In the genomic region with DNA sequence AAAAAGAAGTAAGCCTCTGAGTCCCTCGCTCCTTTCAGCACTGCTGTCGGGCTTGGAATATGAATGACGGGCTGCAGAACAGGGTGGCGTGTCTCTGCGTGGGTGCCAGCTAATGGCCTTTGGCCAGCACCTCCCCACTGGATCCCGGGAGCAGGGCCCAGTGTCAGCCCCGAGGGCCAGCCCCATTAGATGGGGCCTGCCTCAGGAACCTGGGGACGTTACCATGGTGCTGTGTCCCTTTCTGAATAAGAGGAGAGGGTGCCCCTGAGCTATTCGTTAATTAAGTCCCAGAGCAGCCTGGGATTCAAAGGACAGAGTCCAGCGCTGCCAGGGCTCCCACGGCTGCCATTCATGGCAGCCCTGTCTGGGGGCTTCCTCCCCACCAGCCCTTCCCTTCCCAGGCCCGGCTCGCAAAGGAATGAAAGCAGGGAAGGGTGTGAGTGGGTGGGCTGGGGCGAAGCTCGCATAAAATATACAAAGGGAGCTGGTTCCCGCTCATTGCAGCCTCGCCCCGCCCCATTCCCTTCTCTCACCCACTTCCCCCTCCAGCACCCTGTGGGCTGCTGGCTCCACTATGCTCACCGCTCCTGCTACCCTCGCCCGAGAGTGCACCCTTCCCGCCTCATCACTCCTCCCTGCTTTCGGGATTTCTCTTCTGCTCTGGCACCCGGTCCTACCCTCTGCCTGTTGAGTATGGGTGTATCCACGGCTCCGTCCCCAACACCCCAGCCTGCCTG, we compare ENCODE assay signal across 14 cellular contexts. TPM values are rescaled to one million over a fixed set of nuclear protein-coding genes. Genes with fewer than 3 reads are reported as not detected.
A peak's percentile ranks its signal among the peaks of the same experiment; 100 is the strongest.
DNase-seq lines count a peak whose midpoint lies in the region; ATAC-seq and TF ChIP-seq lines count a peak whose summit lies in the region.
"Had no signal": no experiment of that assay in that cellular context is flagged by ENCODE, and none has a peak within 500 bp of the region (broad histone marks: within the 10 kb centered on the region; RNA-seq: fewer than 3 reads in every experiment).

No MANE protein-coding gene starts in this region.

- H3K27me3 Mint-ChIP-seq in T-cell: no peaks in the 10 kb centered on the region
- H3K27me3 Mint-ChIP-seq: activated CD8-positive, alpha-beta T cell treated with anti-CD3 and anti-CD28 coated beads for 36 hours; natural killer cell treated with Interleukin-12 subunit alpha and Interleukin-12 subunit beta and Interleukin-15 and Interleukin-18, amount 100 ng/mL, for 72 hours had no signal

- H3K36me3 ChIP-seq in fibroblast of lung (ENCODE audit: control insufficient read depth, insufficient read depth, low read length) (no peaks in the 10 kb centered on the region), mucosa of stomach (ENCODE audit: control insufficient read depth, insufficient read depth, low read length) (no peaks in the 10 kb centered on the region)

- TF ChIP-seq CTCF in fibroblast of lung (conservative IDR thresholded peaks at IDR 0.05 in 1 of 2, IDR thresholded peaks at IDR 0.05 in 1 of 2; ENCODE audit: low read depth in 1 of 2, low read length in 2 of 2): no peak

- CTCF ChIA-PET in T-cell (lab: Charles Lee): no interaction called here

- peak overlapping the region; percentile 14 for H2AFZ ChIP-seq in fibroblast of lung (ENCODE audit: low read length)

- H3K9ac ChIP-seq in fibroblast of lung (ENCODE audit: insufficient read depth, low read length) (no peak overlapping the region), mucosa of stomach (ENCODE audit: low read length) (peak overlapping the region; percentile 17)

- H3K4me1 ChIP-seq in fibroblast of lung (ENCODE audit: control insufficient read depth, extremely low read depth, insufficient read depth, low read length): peaks cover 23% of the 10 kb centered on the region
- peaks cover 33% of the 10 kb centered on the region for H3K4me1 ChIP-seq in mucosa of stomach (ENCODE audit: control insufficient read depth, insufficient read depth, low read length)

- H3K4me1 Mint-ChIP-seq in T-cell: no peaks in the 10 kb centered on the region

- no peak for ATAC-seq in T-cell (replicated peaks in 1 of 4)
- ATAC-seq: activated CD8-positive, alpha-beta T cell treated with anti-CD3 and anti-CD28 coated beads for 36 hours; natural killer cell treated with Interleukin-12 subunit alpha and Interleukin-12 subunit beta and Interleukin-15 and Interleukin-18, amount 100 ng/mL, for 72 hours had no signal

- no peak overlapping the region for H3K27ac Mint-ChIP-seq in T-cell
- H3K27ac Mint-ChIP-seq: activated CD8-positive, alpha-beta T cell treated with anti-CD3 and anti-CD28 coated beads for 36 hours; natural killer cell treated with Interleukin-12 subunit alpha and Interleukin-12 subunit beta and Interleukin-15 and Interleukin-18, amount 100 ng/mL, for 72 hours had no signal

- no peaks in the 10 kb centered on the region for H4K20me1 ChIP-seq in fibroblast of lung (ENCODE audit: control insufficient read depth, extremely low read depth, insufficient read depth, low read length)

- no peaks in the 10 kb centered on the region for H3K36me3 Mint-ChIP-seq in T-cell
- H3K36me3 Mint-ChIP-seq: natural killer cell treated with Interleukin-12 subunit alpha and Interleukin-12 subunit beta and Interleukin-15 and Interleukin-18, amount 100 ng/mL, for 72 hours had no signal

- no peak overlapping the region for H3K27ac ChIP-seq in fibroblast of lung (ENCODE audit: insufficient read depth, low read length)
- H3K27ac ChIP-seq: SK-N-MC had no signal

- H3K27me3 ChIP-seq in fibroblast of lung (ENCODE audit: control insufficient read depth, insufficient read depth, low read length): no peaks in the 10 kb centered on the region
- H3K27me3 ChIP-seq in mucosa of stomach (ENCODE audit: control insufficient read depth, insufficient read depth, low read length): peaks cover 18% of the 10 kb centered on the region

- DNase-seq in Ammon's horn (ENCODE audit: low spot score) (peak; percentile 74), NCI-H1092 treated with DMSO at 0.1 percent for 48 hours (lab: John Stamatoyannopoulos, UW) (peak; percentile 94), fibroblast of lung (ENCODE audit: low read depth in 2 of 2) (no peak), NCI-H510A treated with DMSO at 0.1 percent for 48 hours (lab: John Stamatoyannopoulos, UW) (no peak), COLO668 (lab: John Stamatoyannopoulos, UW; ENCODE audit: unreplicated experiment) (no peak), T-cell (no peak)
- no peak for DNase-seq in stimulated activated CD4-positive, alpha-beta T cell treated with anti-CD3 and anti-CD28 coated beads, Interleukin-15, amount 100 ng/mL, for 24 hours
- DNase-seq: activated CD8-positive, alpha-beta T cell treated with anti-CD3 and anti-CD28 coated beads for 36 hours; effector CD4-positive, alpha-beta T cell; HCEC 1CT; kidney glomerular epithelial cell had no signal

- no peak overlapping the region for H3K4me3 ChIP-seq in fibroblast of lung (replicated peaks in 1 of 4; ENCODE audit: control extremely low read depth in 1 of 4, insufficient read depth in 1 of 4, low read depth in 3 of 4, low read length in 4 of 4)
- no peak overlapping the region for H3K4me3 ChIP-seq in mucosa of stomach (ENCODE audit: low read length)
- H3K4me3 ChIP-seq: SK-N-MC had no signal

- POLR2A ChIA-PET in T-cell (lab: Charles Lee): no interaction called here

- H3K79me2 ChIP-seq in fibroblast of lung (ENCODE audit: control insufficient read depth, insufficient read depth, low read length): no peaks in the 10 kb centered on the region

- no peak overlapping the region for H3K4me3 Mint-ChIP-seq in T-cell
- H3K4me3 Mint-ChIP-seq: activated CD8-positive, alpha-beta T cell treated with anti-CD3 and anti-CD28 coated beads for 36 hours; natural killer cell treated with Interleukin-12 subunit alpha and Interleukin-12 subunit beta and Interleukin-15 and Interleukin-18, amount 100 ng/mL, for 72 hours had no signal

- no peaks in the 10 kb centered on the region for H3K9me3 Mint-ChIP-seq in T-cell
- H3K9me3 Mint-ChIP-seq: activated CD8-positive, alpha-beta T cell treated with anti-CD3 and anti-CD28 coated beads for 36 hours; natural killer cell treated with Interleukin-12 subunit alpha and Interleukin-12 subunit beta and Interleukin-15 and Interleukin-18, amount 100 ng/mL, for 72 hours had no signal

- H3K4me2 ChIP-seq in fibroblast of lung (ENCODE audit: extremely low read depth, insufficient read depth, low read length): peak overlapping the region; percentile 32

- H3K9me3 ChIP-seq in fibroblast of lung (ENCODE audit: control insufficient read depth, insufficient read depth, low read depth, low read length) (no peaks in the 10 kb centered on the region), mucosa of stomach (ENCODE audit: control insufficient read depth, low read length) (no peaks in the 10 kb centered on the region)

RNA-seq across cellular contexts. Expression of a gene that starts 14.6 kb away (rescaled TPM):
- 15.4 and 19.7 TPM in 2 replicates for total RNA-seq in fibroblast of lung
- polyA plus RNA-seq in fibroblast of lung: 17.4 and 24.5 TPM in 2 replicates
- polyA plus RNA-seq in fibroblast of lung (2012): 53.0 and 66.0 TPM in 2 replicates
- polyA minus RNA-seq in fibroblast of lung (ENCODE audit: low replicate concordance): 31.5 and 42.5 TPM in 2 replicates
- 10 to 100 TPM; 11.5 to 17.7 (median 14.5) TPM for total RNA-seq in T-cell

RNA-seq across cellular contexts. Expression of a gene that starts 58.4 kb away (rescaled TPM):
- total RNA-seq in fibroblast of lung (7.7 and 8.3 TPM in 2 replicates), T-cell (10 to 100 TPM in 1 of 5 donors, 1 to 10 TPM in 4; 4.5 to 11.7 (median 8.0) TPM)
- 5.1 and 5.3 TPM in 2 replicates for polyA plus RNA-seq in fibroblast of lung
- polyA plus RNA-seq in fibroblast of lung (2012): 7.4 and 8.1 TPM in 2 replicates
- 8.1 and 8.6 TPM in 2 replicates for polyA minus RNA-seq in fibroblast of lung (ENCODE audit: low replicate concordance)

Comparison
In these comparisons a context has a peak if more than half of its experiments do, and no peak if none do; other contexts are left out.
1. DNase-seq: peak in Ammon's horn (single experiment) and NCI-H1092 treated with DMSO at 0.1 percent for 48 hours (single experiment); none in fibroblast of lung (0 of 2), NCI-H510A treated with DMSO at 0.1 percent for 48 hours (single experiment), stimulated activated CD4-positive, alpha-beta T cell treated with anti-CD3 and anti-CD28 coated beads, Interleukin-15, amount 100 ng/mL, for 24 hours (single experiment), COLO668 (single experiment) and T-cell (0 of 34).